In genomic region chr7:156220078-156220605, GRCh38 we compare ENCODE assay signal across 22 cellular contexts.
DNase-seq lines count a peak whose midpoint lies in the region; ATAC-seq, FAIRE-seq and TF ChIP-seq lines count a peak whose summit lies in the region.
"Had no signal": no experiment of that assay in that cellular context is flagged by ENCODE, and none has a peak within 500 bp of the region (broad histone marks: within the 10 kb centered on the region; RNA-seq: fewer than 3 reads in every experiment).

No MANE protein-coding gene starts in this region.

- 57% methylated on average over 16 of the region's 16 CpGs for WGBS in A549 (ENCODE audit: missing lambda C conversion rate)

- H3K9ac ChIP-seq in Karpas-422 (ENCODE audit: low read length) = no peak overlapping the region
- H3K9ac ChIP-seq in neural cell (ENCODE audit: low read length) = no peak overlapping the region

- H3K9me3 ChIP-seq in A549 = peaks cover 5% of the 10 kb centered on the region; the same call in 1 of the 3 replicates
- H3K9me3 ChIP-seq in Karpas-422 (ENCODE audit: low read length) = no peaks in the 10 kb centered on the region
- H3K9me3 ChIP-seq in neural cell (ENCODE audit: low read length) = no peaks in the 10 kb centered on the region

- H3K27me3 ChIP-seq in Karpas-422 (ENCODE audit: low read length) = no peaks in the 10 kb centered on the region
- H3K27me3 ChIP-seq in neural cell (ENCODE audit: insufficient read depth, low read depth, low read length) = peaks cover 54% of the 10 kb centered on the region

- no peaks in the 10 kb centered on the region for H3K79me2 ChIP-seq in Karpas-422 (ENCODE audit: low read length)
- no peaks in the 10 kb centered on the region for H3K79me2 ChIP-seq in neural cell (replicated peaks; ENCODE audit: insufficient read depth, low read length)

- TF ChIP-seq EP300 in A549 (IDR thresholded peaks at IDR 0.05) (no peak), neural cell (conservative IDR thresholded peaks at IDR 0.05; ENCODE audit: poor library complexity, severe bottlenecking) (no peak)

- no peak overlapping the region for H3K4me3 ChIP-seq in A549
- H3K4me3 ChIP-seq in Karpas-422 (ENCODE audit: low read length) = no peak overlapping the region
- H3K4me3 ChIP-seq in neural cell (ENCODE audit: low read length) = peak overlapping the region; percentile 7
- H3K4me3 ChIP-seq: K562, SK-N-MC had no signal

- no peak for TF ChIP-seq POLR2A in A549 (IDR thresholded peaks at IDR 0.05; ENCODE audit: low read length)

- H3K27ac Mint-ChIP-seq in HFFc6 = no peak overlapping the region

- H3K4me1 ChIP-seq in A549 (no peaks in the 10 kb centered on the region), Karpas-422 (ENCODE audit: low read length) (no peaks in the 10 kb centered on the region)

- peaks cover 60% of the 10 kb centered on the region for H3K9me3 Mint-ChIP-seq in HFFc6
- no peaks in the 10 kb centered on the region for H3K9me3 Mint-ChIP-seq in activated T-cell treated with anti-CD3 and anti-CD28 coated beads, Interleukin-2, amount 50 U/mL, for 4 hours

- no peaks in the 10 kb centered on the region for H3F3A ChIP-seq in neural cell (ENCODE audit: insufficient read depth, low read length, poor library complexity, severe bottlenecking)

- no peak overlapping the region for H3K4me3 Mint-ChIP-seq in HFFc6
- no peak overlapping the region for H3K4me3 Mint-ChIP-seq in activated T-cell treated with anti-CD3 and anti-CD28 coated beads, Interleukin-2, amount 50 U/mL, for 4 hours

- CTCF ChIA-PET in A549 (lab: Yijun Ruan, JAX) = no interaction called here

- no peaks in the 10 kb centered on the region; the same call in 1 of the 2 replicates for H3K27me3 Mint-ChIP-seq in HFFc6 (ENCODE audit: insufficient read depth)
- H3K27me3 Mint-ChIP-seq in activated T-cell treated with anti-CD3 and anti-CD28 coated beads, Interleukin-2, amount 50 U/mL, for 4 hours (ENCODE audit: low read depth) = peaks cover 2% of the 10 kb centered on the region

- H3K4me1 Mint-ChIP-seq in HFFc6 (ENCODE audit: low read depth) = no peaks in the 10 kb centered on the region
- no peaks in the 10 kb centered on the region for H3K4me1 Mint-ChIP-seq in activated T-cell treated with anti-CD3 and anti-CD28 coated beads, Interleukin-2, amount 50 U/mL, for 4 hours (ENCODE audit: low read depth)

- H3K36me3 ChIP-seq in Karpas-422 (ENCODE audit: insufficient read depth, low read length) (no peaks in the 10 kb centered on the region), neural cell (ENCODE audit: insufficient read depth, low read length) (no peaks in the 10 kb centered on the region)

- POLR2A ChIA-PET in A549 (lab: Yijun Ruan, JAX) = no interaction called here

- no peak overlapping the region for H3K4me2 ChIP-seq in A549
- no peak overlapping the region for H3K4me2 ChIP-seq in Karpas-422 (ENCODE audit: low read depth, low read length, poor library complexity, severe bottlenecking)
- no peak overlapping the region for H3K4me2 ChIP-seq in neural cell (ENCODE audit: low read length)

- no peak overlapping the region for H3K27ac ChIP-seq in A549
- H3K27ac ChIP-seq in Karpas-422 (ENCODE audit: low read length) = no peak overlapping the region
- no peak overlapping the region for H3K27ac ChIP-seq in neural cell (ENCODE audit: low read length)
- H3K27ac ChIP-seq: SK-N-MC had no signal

- DNase-seq in A549 (ENCODE audit: low read depth in 1 of 2, low spot score in 1 of 2) (no peak), Karpas-422 (peak; percentile 29), ecto neural progenitor cell (ENCODE audit: low spot score) (peak; percentile 44), HFFc6 (no peak), NCI-H226 (no peak)
- DNase-seq in activated T-cell treated with anti-CD3 and anti-CD28 coated beads, Interleukin-2, amount 50 U/mL, for 4 hours = no peak
- DNase-seq: C1 segment of cervical spinal cord, DMS79 treated with DMSO at 0.1 percent for 48 hours, NCI-H146, NCI-H2081, NCI-H510A treated with DMSO at 0.1 percent for 48 hours, NCI-H82 had no signal

- TF ChIP-seq RAD21 in A549 (conservative IDR thresholded peaks at IDR 0.05 in 1 of 2, IDR thresholded peaks at IDR 0.05 in 1 of 2) (no peak), neural cell (conservative IDR thresholded peaks at IDR 0.05) (no peak)

- ATAC-seq in A549 = peak; percentile 14 to 37; a peak in 2 of 6 replicates
- no peak for ATAC-seq in activated T-cell treated with anti-CD3 and anti-CD28 coated beads, Interleukin-2, amount 50 U/mL, for 4 hours
- ATAC-seq in GM18517 (IDR thresholded peaks at IDR 0.05; ENCODE audit: unreplicated experiment) = no peak
- ATAC-seq: K562, Panc1, Right ventricle myocardium inferior had no signal

- H3K9me2 ChIP-seq in Karpas-422 (replicated peaks; ENCODE audit: insufficient read depth, low read length) (no peaks in the 10 kb centered on the region), neural cell (ENCODE audit: insufficient read depth, low read length) (no peaks in the 10 kb centered on the region)

- TF ChIP-seq CTCF in A549 (IDR thresholded peaks at IDR 0.05) (no peak), neural cell (IDR thresholded peaks at IDR 0.05; ENCODE audit: poor library complexity, severe bottlenecking) (no peak), HFFc6 (IDR thresholded peaks at IDR 0.05) (no peak)

- H4K20me1 ChIP-seq in Karpas-422 (ENCODE audit: insufficient read depth, low read depth, low read length) (no peaks in the 10 kb centered on the region), neural cell (ENCODE audit: insufficient read depth) (no peaks in the 10 kb centered on the region)

- FAIRE-seq in A549 (lab: Jason Lieb, UNC) = no peak
- FAIRE-seq: G401.6, GM12891, GM18507, H54, K562 had no signal

- no peaks in the 10 kb centered on the region; the same call in 1 of the 2 replicates for H3K36me3 Mint-ChIP-seq in HFFc6 (ENCODE audit: low read depth)
- H3K36me3 Mint-ChIP-seq in activated T-cell treated with anti-CD3 and anti-CD28 coated beads, Interleukin-2, amount 50 U/mL, for 4 hours (ENCODE audit: insufficient read depth) = no peaks in the 10 kb centered on the region

- H2AFZ ChIP-seq in Karpas-422 (ENCODE audit: low read length) (no peak overlapping the region), neural cell (ENCODE audit: low read depth, low read length) (no peak overlapping the region)

TF ChIP-seq in A549, 52 proteins besides CTCF, POLR2A, EP300 and RAD21 (continues in another document):
- TF ChIP-seq RFX5 (IDR thresholded peaks at IDR 0.05) (no peak), ZFP36 (IDR thresholded peaks at IDR 0.05; ENCODE audit: borderline replicate concordance, partially characterized antibody) (no peak), SMC3 (IDR thresholded peaks at IDR 0.05) (no peak), CHD2 (IDR thresholded peaks at IDR 0.05; ENCODE audit: low read length, partially characterized antibody) (no peak), MYC (IDR thresholded peaks at IDR 0.05; ENCODE audit: borderline replicate concordance, low read length) (no peak), FOSL2 (IDR thresholded peaks at IDR 0.05) (no peak), FOSL2 (CRISPR knock-in tag; IDR thresholded peaks at IDR 0.05) (no peak), HOXB5 (CRISPR knock-in tag; IDR thresholded peaks at IDR 0.05) (no peak), ELK1 (IDR thresholded peaks at IDR 0.05; ENCODE audit: low read depth, low read length) (no peak), MAZ (IDR thresholded peaks at IDR 0.05; ENCODE audit: borderline replicate concordance, low read depth, low read length) (no peak), RARB (CRISPR knock-in tag; IDR thresholded peaks at IDR 0.05) (no peak), FOSB (CRISPR knock-in tag; IDR thresholded peaks at IDR 0.05) (no peak)

TF ChIP-seq in neural cell, 6 proteins besides CTCF, POLR2A, EP300 and RAD21:
- TF ChIP-seq SMC3 (conservative IDR thresholded peaks at IDR 0.05; ENCODE audit: poor library complexity) (no peak), POLR2AphosphoS5 (IDR thresholded peaks at IDR 0.05) (no peak), TAF1 (IDR thresholded peaks at IDR 0.05; ENCODE audit: low read depth) (no peak), REST (IDR thresholded peaks at IDR 0.05; ENCODE audit: borderline replicate concordance) (no peak), MXI1 (conservative IDR thresholded peaks at IDR 0.05; ENCODE audit: poor library complexity, severe bottlenecking) (no peak), EZH2 (IDR thresholded peaks at IDR 0.05; ENCODE audit: borderline replicate concordance, insufficient read depth, low read length, poor library complexity, severe bottlenecking) (no peak)

Comparison
In these comparisons a context has a peak if more than half of its experiments do, and no peak if none do; other contexts are left out.
1. ATAC-seq: peak in A549 (2 of 2); none in activated T-cell treated with anti-CD3 and anti-CD28 coated beads, Interleukin-2, amount 50 U/mL, for 4 hours (0 of 2) and GM18517 (single experiment).
2. DNase-seq: peak in Karpas-422 (single experiment) and ecto neural progenitor cell (single experiment); none in A549 (0 of 2), HFFc6 (single experiment), activated T-cell treated with anti-CD3 and anti-CD28 coated beads, Interleukin-2, amount 50 U/mL, for 4 hours (single experiment) and NCI-H226 (single experiment).